Comparison of ENCODE assay signal across 24 cellular contexts in genomic region chrX:12690646-12691045, GRCh38.
"Had no signal": no experiment of that assay in that cellular context is flagged by ENCODE, and none has a peak within 500 bp of the region (broad histone marks: within the 10 kb centered on the region; RNA-seq: fewer than 3 reads in every experiment).

No MANE protein-coding gene starts in this region.

- ATAC-seq: naive thymus-derived CD8-positive, alpha-beta T cell; natural killer cell treated with Interleukin-12 subunit alpha and Interleukin-12 subunit beta and Interleukin-15 and Interleukin-18, amount 100 ng/mL, for 72 hours; pancreas; right cardiac atrium; right lobe of liver; stimulated activated effector memory CD8-positive, alpha-beta T cell treated with anti-CD3 and anti-CD28 coated beads, Interleukin-12 subunit alpha, Interleukin-12 subunit beta, amount 100 ng/mL, for 72 hours; stimulated activated naive B cell treated with anti-CD40 and anti-IgM and Interleukin-4, amounts not matched to agents 10 μg/mL and 1 μg/mL and 100 μg/mL, for 72 hours; upper lobe of right lung had no signal

- H3K27ac ChIP-seq: neutrophil, pancreas, prostate gland, right lobe of liver, sigmoid colon, stomach, thoracic aorta, thyroid gland, tibial nerve, upper lobe of right lung, uterus had no signal

- H3K9me3 ChIP-seq: neutrophil, pancreas, prostate gland, right lobe of liver, sigmoid colon, stomach, thoracic aorta, thyroid gland, tibial nerve, upper lobe of right lung, uterus had no signal

- H3K4me1 ChIP-seq: pancreas, prostate gland, right lobe of liver, sigmoid colon, stomach, thyroid gland, tibial nerve, upper lobe of right lung, uterus had no signal

- DNase-seq: naive thymus-derived CD8-positive, alpha-beta T cell; nephron progenitor cell; pancreas; right cardiac atrium; right lobe of liver; sigmoid colon; small intestine; stimulated activated CD4-positive, alpha-beta T cell treated with anti-CD3 and anti-CD28 coated beads, Interleukin-15, amount 100 ng/mL, for 24 hours; stimulated activated CD4-positive, alpha-beta T cell treated with anti-CD3 and anti-CD28 coated beads, Interleukin-2, amount 100 ng/mL, for 24 hours; stimulated activated CD4-positive, alpha-beta T cell treated with anti-CD3 and anti-CD28 coated beads, Interleukin-2, amount 100 ng/mL, for 48 hours; stimulated activated CD4-positive, alpha-beta T cell treated with anti-CD3 and anti-CD28 coated beads, Interleukin-4, amount 100 ng/mL, for 24 hours; stimulated activated naive B cell treated with anti-CD40 and anti-IgM and Interleukin-4, amounts not matched to agents 10 μg/mL and 1 μg/mL and 100 μg/mL, for 72 hours; stimulated activated naive CD4-positive, alpha-beta T cell treated with Interleukin-2 at 50 U/mL for 16 hours; stomach; thyroid gland; trophoblast cell; upper lobe of right lung; uterus had no signal

- H3K4me3 ChIP-seq: pancreas, prostate gland, right lobe of liver, sigmoid colon, stomach, thoracic aorta, thyroid gland, tibial nerve, upper lobe of right lung, uterus had no signal

- H3K36me3 ChIP-seq: neutrophil, pancreas, prostate gland, right lobe of liver, sigmoid colon, stomach, thoracic aorta, thyroid gland, tibial nerve, upper lobe of right lung, uterus had no signal

- H3K27me3 ChIP-seq: neutrophil, right lobe of liver, sigmoid colon, stomach, thyroid gland, tibial nerve, upper lobe of right lung had no signal
